In genomic region chr3:51681453-51681852, GRCh38 we compare ENCODE assay signal across 8 cellular contexts. TPM values are rescaled to one million over a fixed set of nuclear protein-coding genes. Genes with fewer than 3 reads are reported as not detected.
DNase-seq lines count a peak whose midpoint lies in the region; ATAC-seq and TF ChIP-seq lines count a peak whose summit lies in the region.

No MANE protein-coding gene starts in this region.

- TF ChIP-seq EP300 in gastroesophageal sphincter (IDR thresholded peaks at IDR 0.05): no peak

- no peak overlapping the region for H2BK15ac ChIP-seq in H9 (ENCODE audit: low read depth, low read length)

- H3K27ac ChIP-seq in H9 (ENCODE audit: insufficient read length, low read depth, low read length): no peak overlapping the region
- H3K27ac ChIP-seq in gastroesophageal sphincter: peak overlapping the region in 2 of 4 donors; percentile 3 to 17

- TF ChIP-seq CTCF in H9 (conservative IDR thresholded peaks at IDR 0.05): no peak
- TF ChIP-seq CTCF in choroid plexus epithelial cell (conservative IDR thresholded peaks at IDR 0.05; ENCODE audit: low read depth, low read length): no peak
- no peak for TF ChIP-seq CTCF in neural crest cell (conservative IDR thresholded peaks at IDR 0.05)
- no peak for TF ChIP-seq CTCF in gastroesophageal sphincter (IDR thresholded peaks at IDR 0.05)

- H3K4ac ChIP-seq in H9 (ENCODE audit: low read depth, low read length): no peak overlapping the region

- no peaks in the 10 kb centered on the region for H3K79me1 ChIP-seq in H9 (ENCODE audit: insufficient read depth, low read depth, low read length, poor library complexity, severe bottlenecking)

- no peak overlapping the region for H3K23ac ChIP-seq in H9 (ENCODE audit: insufficient read length, low read depth, low read length)

- no peaks in the 10 kb centered on the region for H4K20me1 ChIP-seq in H9 (ENCODE audit: control insufficient read depth, insufficient read depth, insufficient read length)

- H2AFZ ChIP-seq in H9 (ENCODE audit: low read length): no peak overlapping the region

- H4K5ac ChIP-seq in H9 (ENCODE audit: insufficient read length, low read depth, low read length): no peak overlapping the region

- ATAC-seq in gastroesophageal sphincter (no peak), HG03108 (IDR thresholded peaks at IDR 0.05; ENCODE audit: unreplicated experiment) (no peak)

- no peak overlapping the region for H3T11ph ChIP-seq in H9 (ENCODE audit: low read length)

- H3K27me3 ChIP-seq in H9 (ENCODE audit: insufficient read depth, low read length) (no peaks in the 10 kb centered on the region), gastroesophageal sphincter (no peaks in the 10 kb centered on the region)

- H2BK12ac ChIP-seq in H9 (ENCODE audit: insufficient read length, low read depth, low read length): no peak overlapping the region

- peaks cover 0 to 8% (median 0%) of the 10 kb centered on the region in 3 experiments; a peak in 3 of 7 replicates for H3K36me3 Mint-ChIP-seq in H9 (ENCODE audit: insufficient read depth in 1 of 3, low read depth in 3 of 3)
- no peaks in the 10 kb centered on the region for H3K36me3 Mint-ChIP-seq in neural crest cell (ENCODE audit: low read depth)

- H2AK5ac ChIP-seq in H9 (ENCODE audit: insufficient read length, low read length): no peak overlapping the region

- no peaks in the 10 kb centered on the region for H3K23me2 ChIP-seq in H9 (ENCODE audit: insufficient read length, low read depth, low read length, poor library complexity, severe bottlenecking)

- H3K4me3 Mint-ChIP-seq in H9 (no peak overlapping the region), neural crest cell (no peak overlapping the region)

- DNase-seq in H9: no peak
- peak in 4 of 5 donors; percentile 25 to 84 (median 38) for DNase-seq in T-helper 1 cell
- peak; percentile 15 for DNase-seq in choroid plexus epithelial cell (ENCODE audit: low read depth)
- DNase-seq in neural crest cell (ENCODE audit: low read depth, low spot score): no peak
- no peak for DNase-seq in iPS-NIHi11 (ENCODE audit: low spot score)
- DNase-seq in NCI-H1105 (lab: John Stamatoyannopoulos, UW): no peak

- no peak overlapping the region for H3K14ac ChIP-seq in H9 (ENCODE audit: insufficient read depth, low read length)

- no peak overlapping the region for H3K18ac ChIP-seq in H9 (ENCODE audit: insufficient read length, low read depth, low read length)

- H3K4me1 Mint-ChIP-seq in H9 (peaks cover 16 to 17% of the 10 kb centered on the region in 2 experiments), neural crest cell (peaks cover 10% of the 10 kb centered on the region)

- H2BK5ac ChIP-seq in H9 (ENCODE audit: insufficient read length, low read length): no peak overlapping the region

- H3K9me3 ChIP-seq in H9 (ENCODE audit: control insufficient read depth, low read depth, low read length) (no peaks in the 10 kb centered on the region), gastroesophageal sphincter (no peaks in the 10 kb centered on the region)

- H3K9ac ChIP-seq in H9 (ENCODE audit: extremely low read depth, insufficient read length, low read length): no peak overlapping the region

- H3K36me3 ChIP-seq in gastroesophageal sphincter: peaks cover 0 to 87% of the 10 kb centered on the region in 2 donors

- H2BK20ac ChIP-seq in H9 (ENCODE audit: low read depth, low read length, poor library complexity, severe bottlenecking): no peak overlapping the region

- no peak for TF ChIP-seq POLR2A in gastroesophageal sphincter (IDR thresholded peaks at IDR 0.05)

- H3K27me3 Mint-ChIP-seq in H9 (ENCODE audit: low read depth) (no peaks in the 10 kb centered on the region; the same call in 1 of the 2 replicates), neural crest cell (ENCODE audit: low read depth) (no peaks in the 10 kb centered on the region)

- no peak overlapping the region for H3K4me3 ChIP-seq in choroid plexus epithelial cell (ENCODE audit: low read depth, low read length)
- no peak overlapping the region for H3K4me3 ChIP-seq in gastroesophageal sphincter

- H3K27ac Mint-ChIP-seq in H9 (peak overlapping the region in 2 of 3 experiments; percentile 77 to 80; a peak in 3 of 7 replicates), neural crest cell (ENCODE audit: unreplicated experiment) (peak overlapping the region; percentile 79)

- H4K91ac ChIP-seq in H9 (ENCODE audit: insufficient read length, low read depth, low read length): no peak overlapping the region

- H3K9me3 Mint-ChIP-seq in H9 (no peaks in the 10 kb centered on the region), neural crest cell (no peaks in the 10 kb centered on the region)

- no peak overlapping the region for H3K56ac ChIP-seq in H9 (ENCODE audit: insufficient read length, low read depth, low read length)

- no peak overlapping the region for H4K8ac ChIP-seq in H9 (replicated peaks; ENCODE audit: insufficient read length, low read depth, low read length)

- WGBS in H9 (ENCODE audit: extremely low coverage, insufficient read length, low lambda C conversion rate): no CpG with 5 or more reads among the region's 3 CpGs
- 59% methylated on average over 3 of the region's 3 CpGs; no CpG with 5 or more reads in 1 of the 2 donors for WGBS in gastroesophageal sphincter (ENCODE audit: low coverage in 1 of 2), 2 donors

- H2BK120ac ChIP-seq in H9 (ENCODE audit: low read depth, low read length, poor library complexity, severe bottlenecking): no peak overlapping the region

- H3K79me2 ChIP-seq in H9 (ENCODE audit: insufficient read depth, low read length): no peaks in the 10 kb centered on the region

- no peak overlapping the region for H3K4me2 ChIP-seq in H9 (ENCODE audit: insufficient read depth, insufficient read length, low read length)

- H3K4me1 ChIP-seq in H9 (ENCODE audit: insufficient read depth, low read length): no peaks in the 10 kb centered on the region; the same call in 1 of the 2 replicates
- peaks cover 0 to 76% (median 22%) of the 10 kb centered on the region in 3 donors for H3K4me1 ChIP-seq in gastroesophageal sphincter

RNA-seq across cellular contexts. Expression of gene TEX264, which starts 10.4 kb away (rescaled TPM):
- 15.0 and 17.3 TPM in 2 replicates for total RNA-seq in H9 (2021)
- 20.8 and 23.2 TPM in 2 replicates for total RNA-seq in neural crest cell
- total RNA-seq in gastroesophageal sphincter: 10 to 100 TPM; 43.9 to 67.5 (median 51.4) TPM

RNA-seq across cellular contexts. Expression of gene GRM2, which starts 25.4 kb away (rescaled TPM):
- total RNA-seq in H9 (2021) (1.5 and 1.9 TPM in 2 replicates), neural crest cell (6.6 and 8.3 TPM in 2 replicates), gastroesophageal sphincter (under 1 TPM in 2 of 4 donors, not detected in 2; 0.12 to 0.13 TPM)

Comparison
In these comparisons a context has a peak if more than half of its experiments do, and no peak if none do; other contexts are left out.
1. DNase-seq: peak in T-helper 1 cell (4 of 5) and choroid plexus epithelial cell (single experiment); none in H9 (single experiment), neural crest cell (single experiment), iPS-NIHi11 (single experiment) and NCI-H1105 (single experiment).